1 cellular context compared by ENCODE assay signal in genomic region chr15:73996939-73997338, GRCh38.
TF ChIP-seq lines count a peak whose summit lies in the region.

No MANE protein-coding gene starts in this region.

TF ChIP-seq in GM23338, 12 proteins besides CTCF, POLR2A, EP300 and RAD21 (continued from another document):
- TF ChIP-seq ZNF462 (CRISPR knock-in tag; IDR thresholded peaks at IDR 0.05): no peak
- TF ChIP-seq EZH2 (IDR thresholded peaks at IDR 0.05; ENCODE audit: low read depth, unreplicated experiment): no peak
- no peak for TF ChIP-seq CREB1 (CRISPR knock-in tag; IDR thresholded peaks at IDR 0.05; ENCODE audit: low read depth)
- TF ChIP-seq NANOG (IDR thresholded peaks at IDR 0.05; ENCODE audit: borderline replicate concordance): no peak
- no peak for TF ChIP-seq POLR2AphosphoS5 (IDR thresholded peaks at IDR 0.05; ENCODE audit: low read depth)
TF ChIP-seq in GM23338: peak in this region for 0.
